In genomic region chr9:20754556-20754955, GRCh38 we compare ENCODE assay signal across 27 cellular contexts.
DNase-seq lines count a peak whose midpoint lies in the region; ATAC-seq, FAIRE-seq and TF ChIP-seq lines count a peak whose summit lies in the region.
"Had no signal": no experiment of that assay in that cellular context is flagged by ENCODE, and none has a peak within 500 bp of the region (broad histone marks: within the 10 kb centered on the region; RNA-seq: fewer than 3 reads in every experiment).

No MANE protein-coding gene starts in this region.

- H3K9me3 ChIP-seq in MG63, result no peaks in the 10 kb centered on the region
- H3K9me3 ChIP-seq: adrenal gland had no signal

- TF ChIP-seq CTCF in cardiac fibroblast (IDR thresholded peaks at IDR 0.05; ENCODE audit: low read depth, low read length) (no peak), D721Med (IDR thresholded peaks at IDR 0.05; ENCODE audit: insufficient read depth, missing control alignments) (no peak)

- DNase-seq in AG20443 (ENCODE audit: low spot score) (peak; percentile 25), MG63 (peak; percentile 44), cardiac fibroblast (ENCODE audit: low read depth in 2 of 2) (peak; percentile 12 to 29), iris pigment epithelial cell (ENCODE audit: low read depth) (peak; percentile 35), NCI-H1417 (lab: John Stamatoyannopoulos, UW) (no peak), NCI-H1105 treated with DMSO at 0.1 percent for 48 hours (lab: John Stamatoyannopoulos, UW) (no peak), D721Med (ENCODE audit: insufficient read length, low spot score) (no peak)
- DNase-seq: activated CD4-positive, alpha-beta T cell treated with anti-CD3 and anti-CD28 coated beads for 4 hours; activated naive CD4-positive, alpha-beta T cell; activated T-cell treated with anti-CD3 and anti-CD28 coated beads, Interleukin-2, amount 50 U/mL, for 24 hours; adrenal gland; C1 segment of cervical spinal cord; Calu3; GOT3; left ventricle myocardium superior; naive thymus-derived CD8-positive, alpha-beta T cell; NCI-H187; NCI-H69; occipital lobe; RPMI8226; stimulated activated CD4-positive, alpha-beta T cell treated with anti-CD3 and anti-CD28 coated beads, Interleukin-2, amount 100 ng/mL, for 24 hours; T-helper 17 cell had no signal

- no peaks in the 10 kb centered on the region for H3K27me3 ChIP-seq in MG63
- H3K27me3 ChIP-seq: adrenal gland, hepatocyte had no signal

- FAIRE-seq in D721Med (lab: Jason Lieb, UNC), result no peak
- FAIRE-seq: HTR-8/SVneo had no signal

- ATAC-seq in activated CD4-positive, CD25-positive, alpha-beta regulatory T cell treated with anti-CD3 and anti-CD28 coated beads, Interleukin-2, amount 50 U/mL, for 24 hours, result no peak
- ATAC-seq: left ventricle myocardium superior; naive thymus-derived CD8-positive, alpha-beta T cell; T-helper 17 cell had no signal

- no peak overlapping the region for H3K4me3 ChIP-seq in MG63
- H3K4me3 ChIP-seq in cardiac fibroblast (replicated peaks in 1 of 2; ENCODE audit: low read depth in 2 of 2, low read length in 2 of 2), result no peak overlapping the region
- H3K4me3 ChIP-seq: adrenal gland, hepatocyte, SK-N-MC, smooth muscle cell had no signal

- peaks cover 12% of the 10 kb centered on the region for H3K36me3 ChIP-seq in MG63
- H3K36me3 ChIP-seq: adrenal gland had no signal

Comparison
In these comparisons a context has a peak if more than half of its experiments do, and no peak if none do; other contexts are left out.
1. DNase-seq: peak in AG20443 (single experiment), MG63 (single experiment), cardiac fibroblast (2 of 2) and iris pigment epithelial cell (single experiment); none in NCI-H1417 (0 of 3), NCI-H1105 treated with DMSO at 0.1 percent for 48 hours (single experiment) and D721Med (single experiment).